In the genomic region with DNA sequence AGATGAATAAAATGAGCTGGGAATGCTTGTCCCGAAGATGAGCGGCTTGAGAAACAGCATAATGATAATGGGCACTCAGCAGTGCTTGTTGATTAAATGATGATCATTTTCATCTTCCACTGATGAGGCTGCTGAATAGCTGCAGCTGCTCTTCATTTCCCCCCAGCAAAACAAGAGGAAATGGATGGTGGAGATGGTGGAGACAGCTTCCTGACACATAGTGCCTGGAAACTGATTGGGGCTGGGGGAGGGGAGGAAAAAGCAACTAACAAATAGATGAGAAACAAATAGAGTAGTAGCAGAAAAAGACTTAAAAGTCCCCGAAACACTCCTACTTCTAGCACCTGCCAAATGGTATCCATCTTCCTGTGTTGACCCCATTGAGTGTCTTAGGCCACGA, we compare ENCODE assay signal across 19 cellular contexts. TPM values are rescaled to one million over a fixed set of nuclear protein-coding genes. Genes with fewer than 3 reads are reported as not detected.
DNase-seq lines count a peak whose midpoint lies in the region; ATAC-seq, FAIRE-seq and TF ChIP-seq lines count a peak whose summit lies in the region.
"Had no signal": no experiment of that assay in that cellular context is flagged by ENCODE, and none has a peak within 500 bp of the region (broad histone marks: within the 10 kb centered on the region; RNA-seq: fewer than 3 reads in every experiment).

No MANE protein-coding gene starts in this region.

- FAIRE-seq in endothelial cell of umbilical vein (lab: Jason Lieb, UNC): peak; percentile 80

- H4K20me1 ChIP-seq in endothelial cell of umbilical vein (replicated peaks; ENCODE audit: control insufficient read depth, extremely low read depth, insufficient read depth, low read length): no peaks in the 10 kb centered on the region

- intact Hi-C loops in endothelial cell of umbilical vein (cut with micrococcal nuclease): loop anchor here (2.0 kb wide), 1 partner anchor 106 kb away; no protein-coding TSS in a partner anchor

- no peaks in the 10 kb centered on the region for H3K9me1 ChIP-seq in endothelial cell of umbilical vein (replicated peaks; ENCODE audit: control insufficient read depth, extremely low read depth, insufficient read depth, low read length)

- TF ChIP-seq POLR2A in endothelial cell of umbilical vein (IDR thresholded peaks at IDR 0.05; ENCODE audit: low read depth, low read length): no peak

- ATAC-seq in GM19467 (IDR thresholded peaks at IDR 0.05; ENCODE audit: unreplicated experiment): no peak

- no peak for TF ChIP-seq CTCF in endothelial cell of umbilical vein (IDR thresholded peaks at IDR 0.05; ENCODE audit: extremely low read depth in 1 of 2, insufficient read depth in 1 of 2, low read depth in 1 of 2, low read length in 2 of 2)

- CTCF ChIA-PET in endothelial cell of umbilical vein (lab: Charles Lee): interaction anchor here (1.1 to 1.8 kb wide), 4 partner anchors 19 to 244 kb away, joined by 3 to 7 read pairs (median 4); no protein-coding TSS in a partner anchor

- POLR2A ChIA-PET in endothelial cell of umbilical vein (lab: Charles Lee): no interaction called here

- no peaks in the 10 kb centered on the region for H3K36me3 ChIP-seq in endothelial cell of umbilical vein (ENCODE audit: control insufficient read depth in 2 of 2, extremely low read depth in 1 of 2, insufficient read depth in 2 of 2, low read length in 2 of 2)

- no TSS peak for BruUV-seq in endothelial cell of umbilical vein (replicated peaks; lab: Mats Ljungman, UMichigan)

- no peak overlapping the region for H3K4me2 ChIP-seq in endothelial cell of umbilical vein (ENCODE audit: insufficient read depth, low read length)
- H3K4me2 ChIP-seq: SK-N-SH had no signal

- no peak overlapping the region for H3K27ac ChIP-seq in endothelial cell of umbilical vein (ENCODE audit: insufficient read depth, low read depth, low read length)

- H3K9me3 ChIP-seq in endothelial cell of umbilical vein (replicated peaks; ENCODE audit: control insufficient read depth, insufficient read depth, low read length): no peaks in the 10 kb centered on the region
- H3K9me3 ChIP-seq: SK-N-SH had no signal

- DNase-seq in NCI-H1092 treated with DMSO at 0.1 percent for 48 hours (lab: John Stamatoyannopoulos, UW) (peak; percentile 29), NCI-H1092 (lab: John Stamatoyannopoulos, UW) (no peak), GDM1 (lab: John Stamatoyannopoulos, UW) (peak; percentile 7), NCI-H510A treated with DMSO at 0.1 percent for 48 hours (lab: John Stamatoyannopoulos, UW) (peak; percentile 26), endothelial cell of umbilical vein (ENCODE audit: low read depth, low spot score) (no peak), mesenteric fat pad (ENCODE audit: low spot score) (no peak), 8988T (no peak)
- DNase-seq: CD4-positive, alpha-beta T cell; EL; H9; NCI-H187 treated with DMSO at 0.1 percent for 48 hours; NCI-H2227 treated with DMSO at 0.1 percent for 48 hours; NCI-H69; Right ventricle myocardium superior; SK-N-SH had no signal

- H3K4me3 ChIP-seq in endothelial cell of umbilical vein (replicated peaks in 1 of 3; ENCODE audit: insufficient read depth in 1 of 3, low read depth in 1 of 3, low read length in 3 of 3): no peak overlapping the region

- no peak overlapping the region for H2AFZ ChIP-seq in endothelial cell of umbilical vein (ENCODE audit: low read depth, low read length)

- peaks cover 7% of the 10 kb centered on the region for H3K4me1 ChIP-seq in endothelial cell of umbilical vein (ENCODE audit: control insufficient read depth, extremely low read depth, insufficient read depth, low read length)

- no peak overlapping the region for H3K9ac ChIP-seq in endothelial cell of umbilical vein (replicated peaks; ENCODE audit: extremely low read depth, insufficient read depth, low read length)
- H3K9ac ChIP-seq: SK-N-SH had no signal

- H3K27me3 ChIP-seq in endothelial cell of umbilical vein (ENCODE audit: control insufficient read depth in 2 of 2, insufficient read depth in 2 of 2, low read length in 2 of 2): no peaks in the 10 kb centered on the region

- H3K79me2 ChIP-seq in endothelial cell of umbilical vein (ENCODE audit: control insufficient read depth, insufficient read depth, low read length): no peaks in the 10 kb centered on the region

- dilution Hi-C loops in endothelial cell of umbilical vein (cut with MboI; ENCODE audit: extremely low pct_ligation_motif_present, low sequenced_read_pairs): no loop called here

TF ChIP-seq in endothelial cell of umbilical vein, 7 proteins besides CTCF, POLR2A, EP300 and RAD21:
- TF ChIP-seq MYC (IDR thresholded peaks at IDR 0.05; ENCODE audit: low read depth, low read length) (no peak), EZH2 (IDR thresholded peaks at IDR 0.05; ENCODE audit: borderline replicate concordance, low read depth, low read length, severe bottlenecking) (no peak), GATA2 (IDR thresholded peaks at IDR 0.05; ENCODE audit: insufficient read depth, insufficient read length, low read depth, low read length) (no peak), POLR2AphosphoS5 (IDR thresholded peaks at IDR 0.05; ENCODE audit: insufficient read depth, low read depth, low read length) (no peak)

RNA-seq across cellular contexts. Expression of a gene that starts 41.4 kb away (rescaled TPM):
- total RNA-seq in endothelial cell of umbilical vein (0.12 and 0.13 TPM in 2 replicates), mesenteric fat pad (267 TPM)
- polyA plus RNA-seq in endothelial cell of umbilical vein: 0.03 and 0.05 TPM in 2 replicates
- 0.04 TPM in 2 replicates for polyA plus RNA-seq in endothelial cell of umbilical vein (2011; cell fraction: cytosol; rRNA removed)
- 0.07 and 0.11 TPM in 2 replicates for polyA plus RNA-seq in endothelial cell of umbilical vein (2011; cell fraction: nucleus; rRNA removed)
- polyA plus RNA-seq in endothelial cell of umbilical vein (2012): 0.07 TPM in 1 of 2 replicates, not detected in the other
- 0.13 and 0.32 TPM in 2 replicates for polyA minus RNA-seq in endothelial cell of umbilical vein
- not detected for polyA minus RNA-seq in endothelial cell of umbilical vein (2011; cell fraction: cytosol; rRNA and poly(A)+ RNA removed)
- polyA minus RNA-seq in endothelial cell of umbilical vein (2011; cell fraction: nucleus; rRNA and poly(A)+ RNA removed): 0.14 TPM in 1 of 2 replicates, not detected in the other
- total RNA-seq: A172; H9; LHCN-M2; T-helper 1 cell treated with Interleukin-12 subunit alpha and Interleukin-12 subunit beta and Interleukin-4 antibody, amounts not matched to agents 30 ng/mL and 1 ng/mL, for 36 hours had no signal
- polyA plus RNA-seq: SK-N-SH had no signal

Comparison
In these comparisons a context has a peak if more than half of its experiments do, and no peak if none do; other contexts are left out.
1. DNase-seq: peak in NCI-H1092 treated with DMSO at 0.1 percent for 48 hours (single experiment), GDM1 (single experiment) and NCI-H510A treated with DMSO at 0.1 percent for 48 hours (single experiment); none in NCI-H1092 (single experiment), endothelial cell of umbilical vein (single experiment), mesenteric fat pad (single experiment) and 8988T (single experiment).
2. RNA of a gene that starts 41.4 kb away (total RNA-seq): 267 TPM in mesenteric fat pad (single experiment); 0.12 to 0.13 TPM in endothelial cell of umbilical vein; every median in the first group is over 100 times any median in the second.